16 cellular contexts compared by ENCODE assay signal in the genomic region with DNA sequence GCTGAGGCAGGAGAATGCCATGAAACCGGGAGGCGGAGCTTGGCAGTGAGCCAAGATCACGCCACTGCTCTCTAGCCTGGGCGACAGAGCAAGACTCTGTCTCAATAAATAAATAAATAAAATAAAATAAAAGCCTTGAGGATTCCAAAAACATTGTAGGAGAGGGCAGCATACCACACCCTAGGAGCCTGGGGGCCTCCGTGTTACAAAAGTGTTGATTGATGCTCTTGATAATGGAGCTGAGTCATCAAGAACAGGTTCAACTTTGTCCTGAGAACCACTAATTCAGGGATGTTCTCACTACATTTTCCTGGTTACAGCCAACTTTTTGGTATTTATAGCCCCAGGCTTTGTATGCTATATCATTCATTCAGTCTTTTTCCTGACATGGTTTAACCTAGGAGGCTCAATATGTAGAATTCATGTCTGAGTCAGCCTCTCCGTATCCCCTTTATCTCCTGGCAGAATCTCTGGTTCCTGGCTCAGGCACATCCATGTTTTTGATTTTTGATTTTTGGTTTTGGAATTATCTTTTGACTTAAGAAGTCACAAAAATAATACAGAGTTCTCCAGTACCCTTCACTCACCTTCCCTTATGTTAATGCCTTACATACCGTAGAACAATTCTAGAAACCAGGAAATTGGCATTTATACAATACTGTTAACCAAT.
A peak's percentile ranks its signal among the peaks of the same experiment; 100 is the strongest.
DNase-seq lines count a peak whose midpoint lies in the region; ATAC-seq, FAIRE-seq and TF ChIP-seq lines count a peak whose summit lies in the region.
"Had no signal": no experiment of that assay in that cellular context is flagged by ENCODE, and none has a peak within 500 bp of the region (broad histone marks: within the 10 kb centered on the region; RNA-seq: fewer than 3 reads in every experiment).

No MANE protein-coding gene starts in this region.

- H3K4me3 ChIP-seq in small intestine (ENCODE audit: low read depth in 1 of 2, low read length in 2 of 2): no peak overlapping the region
- H3K4me3 ChIP-seq: thoracic aorta had no signal

- H3K27me3 ChIP-seq in small intestine (ENCODE audit: control insufficient read depth in 2 of 2, insufficient read depth in 2 of 2, low read length in 2 of 2): no peaks in the 10 kb centered on the region

- CTCF ChIA-PET in activated naive CD4-positive, alpha-beta T cell treated with anti-CD3 and anti-CD28 coated beads for 36 hours (lab: Charles Lee): no interaction called here

- peak overlapping the region; percentile 13 for H3K27ac Mint-ChIP-seq in activated naive CD4-positive, alpha-beta T cell treated with anti-CD3 and anti-CD28 coated beads for 36 hours
- no peak overlapping the region for H3K27ac Mint-ChIP-seq in stimulated activated naive CD8-positive, alpha-beta T cell treated with anti-CD3 and anti-CD28 coated beads, Interleukin-15, amount 100 ng/mL, for 72 hours

- 41 to 73% (median 62%) methylated on average over 7 of the region's 7 CpGs for WGBS in small intestine, 3 donors

- H3K36me3 Mint-ChIP-seq in activated naive CD4-positive, alpha-beta T cell treated with anti-CD3 and anti-CD28 coated beads for 36 hours (ENCODE audit: low read depth): peaks cover 12% of the 10 kb centered on the region

- H3K4me3 Mint-ChIP-seq in activated naive CD4-positive, alpha-beta T cell treated with anti-CD3 and anti-CD28 coated beads for 36 hours: no peak overlapping the region
- H3K4me3 Mint-ChIP-seq in stimulated activated naive CD8-positive, alpha-beta T cell treated with anti-CD3 and anti-CD28 coated beads, Interleukin-15, amount 100 ng/mL, for 72 hours: no peak overlapping the region

- peak overlapping the region; percentile 53 for H3K27ac ChIP-seq in epithelial cell of prostate
- H3K27ac ChIP-seq in small intestine (ENCODE audit: low read depth in 1 of 2, low read length in 1 of 2): no peak overlapping the region
- H3K27ac ChIP-seq: thoracic aorta, WERI-Rb-1 had no signal

- no peak for DNase-seq in activated naive CD4-positive, alpha-beta T cell treated with anti-CD3 and anti-CD28 coated beads for 36 hours
- no peak for DNase-seq in activated naive CD4-positive, alpha-beta T cell treated with anti-CD3 and anti-CD28 coated beads, Interleukin-2, amount 50 U/mL, for 16 hours
- DNase-seq in epithelial cell of prostate (ENCODE audit: low read depth, low spot score) (peak; percentile 97), small intestine (peak; percentile 36), NCI-H510A (lab: John Stamatoyannopoulos, UW) (no peak)
- no peak for DNase-seq in stimulated activated naive CD8-positive, alpha-beta T cell treated with anti-CD3 and anti-CD28 coated beads, Interleukin-15, amount 100 ng/mL, for 72 hours
- DNase-seq: activated effector memory CD4-positive, alpha-beta T cell treated with Interleukin-2 at 50 U/mL for 16 hours; effector CD8-positive, alpha-beta T cell; NCI-H1092 treated with DMSO at 0.1 percent for 48 hours; NK-92 treated with Interleukin-12 subunit alpha and Interleukin-12 subunit beta, amount 100 ng/mL, for 24 hours; occipital lobe; WERI-Rb-1 had no signal

- peaks cover 21% of the 10 kb centered on the region for H3K4me1 Mint-ChIP-seq in activated naive CD4-positive, alpha-beta T cell treated with anti-CD3 and anti-CD28 coated beads for 36 hours (ENCODE audit: low read depth)
- H3K4me1 Mint-ChIP-seq in stimulated activated naive CD8-positive, alpha-beta T cell treated with anti-CD3 and anti-CD28 coated beads, Interleukin-15, amount 100 ng/mL, for 72 hours: peaks cover 19% of the 10 kb centered on the region

- no peaks in the 10 kb centered on the region for H3K9me3 Mint-ChIP-seq in activated naive CD4-positive, alpha-beta T cell treated with anti-CD3 and anti-CD28 coated beads for 36 hours
- no peaks in the 10 kb centered on the region for H3K9me3 Mint-ChIP-seq in stimulated activated naive CD8-positive, alpha-beta T cell treated with anti-CD3 and anti-CD28 coated beads, Interleukin-15, amount 100 ng/mL, for 72 hours

- intact Hi-C loops in activated naive CD4-positive, alpha-beta T cell treated with anti-CD3 and anti-CD28 coated beads for 36 hours (cut with micrococcal nuclease): no loop called here

- no peaks in the 10 kb centered on the region for H3K36me3 ChIP-seq in small intestine (ENCODE audit: control insufficient read depth in 2 of 2, insufficient read depth in 2 of 2, low read length in 2 of 2)
- H3K36me3 ChIP-seq: thoracic aorta, WERI-Rb-1 had no signal

- H3K4me1 ChIP-seq in small intestine (ENCODE audit: control insufficient read depth in 2 of 2, insufficient read depth in 1 of 2, low read depth in 1 of 2, low read length in 1 of 2): peaks cover 0 to 3% of the 10 kb centered on the region in 2 donors

- H3K27me3 Mint-ChIP-seq in activated naive CD4-positive, alpha-beta T cell treated with anti-CD3 and anti-CD28 coated beads for 36 hours (ENCODE audit: low read depth): no peaks in the 10 kb centered on the region
- H3K27me3 Mint-ChIP-seq in stimulated activated naive CD8-positive, alpha-beta T cell treated with anti-CD3 and anti-CD28 coated beads, Interleukin-15, amount 100 ng/mL, for 72 hours: no peaks in the 10 kb centered on the region

- no peaks in the 10 kb centered on the region for H3K9me3 ChIP-seq in small intestine (ENCODE audit: control insufficient read depth, low read depth)
- H3K9me3 ChIP-seq: thoracic aorta had no signal

- FAIRE-seq in small intestine (lab: Jason Lieb, UNC): no peak
- FAIRE-seq: islet of Langerhans had no signal

- no peak for ATAC-seq in HG03457 (IDR thresholded peaks at IDR 0.05; ENCODE audit: unreplicated experiment)
- no peak for ATAC-seq in stimulated activated naive CD8-positive, alpha-beta T cell treated with anti-CD3 and anti-CD28 coated beads, Interleukin-15, amount 100 ng/mL, for 72 hours

TF ChIP-seq in PFSK-1, 5 proteins besides CTCF, POLR2A, EP300 and RAD21:
- TF ChIP-seq FOXP2 (optimal IDR thresholded peaks at IDR 0.05; ENCODE audit: borderline replicate concordance, extremely low read depth, extremely low read length, insufficient read depth) (no peak), POLR2AphosphoS5 (IDR thresholded peaks at IDR 0.05; ENCODE audit: low read depth, low read length) (peak; percentile 34; the same call in 1 of the 2 replicates), SIN3A (IDR thresholded peaks at IDR 0.05; ENCODE audit: borderline replicate concordance, insufficient read depth, low read length) (0 out of 2 replicates have a peak, but pooled peaks have one; percentile 52), TAF1 (IDR thresholded peaks at IDR 0.05; ENCODE audit: borderline replicate concordance, insufficient read depth, low read length) (no peak)
- TF ChIP-seq, protein P1, sequence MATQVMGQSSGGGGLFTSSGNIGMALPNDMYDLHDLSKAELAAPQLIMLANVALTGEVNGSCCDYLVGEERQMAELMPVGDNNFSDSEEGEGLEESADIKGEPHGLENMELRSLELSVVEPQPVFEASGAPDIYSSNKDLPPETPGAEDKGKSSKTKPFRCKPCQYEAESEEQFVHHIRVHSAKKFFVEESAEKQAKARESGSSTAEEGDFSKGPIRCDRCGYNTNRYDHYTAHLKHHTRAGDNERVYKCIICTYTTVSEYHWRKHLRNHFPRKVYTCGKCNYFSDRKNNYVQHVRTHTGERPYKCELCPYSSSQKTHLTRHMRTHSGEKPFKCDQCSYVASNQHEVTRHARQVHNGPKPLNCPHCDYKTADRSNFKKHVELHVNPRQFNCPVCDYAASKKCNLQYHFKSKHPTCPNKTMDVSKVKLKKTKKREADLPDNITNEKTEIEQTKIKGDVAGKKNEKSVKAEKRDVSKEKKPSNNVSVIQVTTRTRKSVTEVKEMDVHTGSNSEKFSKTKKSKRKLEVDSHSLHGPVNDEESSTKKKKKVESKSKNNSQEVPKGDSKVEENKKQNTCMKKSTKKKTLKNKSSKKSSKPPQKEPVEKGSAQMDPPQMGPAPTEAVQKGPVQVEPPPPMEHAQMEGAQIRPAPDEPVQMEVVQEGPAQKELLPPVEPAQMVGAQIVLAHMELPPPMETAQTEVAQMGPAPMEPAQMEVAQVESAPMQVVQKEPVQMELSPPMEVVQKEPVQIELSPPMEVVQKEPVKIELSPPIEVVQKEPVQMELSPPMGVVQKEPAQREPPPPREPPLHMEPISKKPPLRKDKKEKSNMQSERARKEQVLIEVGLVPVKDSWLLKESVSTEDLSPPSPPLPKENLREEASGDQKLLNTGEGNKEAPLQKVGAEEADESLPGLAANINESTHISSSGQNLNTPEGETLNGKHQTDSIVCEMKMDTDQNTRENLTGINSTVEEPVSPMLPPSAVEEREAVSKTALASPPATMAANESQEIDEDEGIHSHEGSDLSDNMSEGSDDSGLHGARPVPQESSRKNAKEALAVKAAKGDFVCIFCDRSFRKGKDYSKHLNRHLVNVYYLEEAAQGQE (IDR thresholded peaks at IDR 0.05; ENCODE audit: insufficient read depth in 1 of 2, low read depth in 2 of 2, low read length in 2 of 2): 0 out of 4 replicates have a peak, but pooled peaks of 1 of the 2 experiments have one; percentile 41

Comparison
In these comparisons a context has a peak if more than half of its experiments do, and no peak if none do; other contexts are left out.
1. DNase-seq: peak in epithelial cell of prostate (single experiment) and small intestine (single experiment); none in activated naive CD4-positive, alpha-beta T cell treated with anti-CD3 and anti-CD28 coated beads for 36 hours (single experiment), activated naive CD4-positive, alpha-beta T cell treated with anti-CD3 and anti-CD28 coated beads, Interleukin-2, amount 50 U/mL, for 16 hours (single experiment), NCI-H510A (single experiment) and stimulated activated naive CD8-positive, alpha-beta T cell treated with anti-CD3 and anti-CD28 coated beads, Interleukin-15, amount 100 ng/mL, for 72 hours (0 of 2).